Comparison of ENCODE assay signal across 8 cellular contexts in genomic region chr7:76515999-76516443, GRCh38. TPM values are rescaled to one million over a fixed set of nuclear protein-coding genes. Genes with fewer than 3 reads are reported as not detected.
DNase-seq lines count a peak whose midpoint lies in the region; ATAC-seq and TF ChIP-seq lines count a peak whose summit lies in the region.

No MANE protein-coding gene starts in this region.

- H3K4me3 Mint-ChIP-seq in activated CD8-positive, alpha-beta memory T cell treated with anti-CD3 and anti-CD28 coated beads, Interleukin-2, amount 10 ng/mL, durations not matched to agents 7 days and 5 days, result no peak overlapping the region

- no peaks in the 10 kb centered on the region for H3K27me3 Mint-ChIP-seq in activated CD8-positive, alpha-beta memory T cell treated with anti-CD3 and anti-CD28 coated beads, Interleukin-2, amount 10 ng/mL, durations not matched to agents 7 days and 5 days

- CTCF ChIA-PET in activated CD8-positive, alpha-beta memory T cell treated with anti-CD3 and anti-CD28 coated beads, Interleukin-2, amount 10 ng/mL, durations not matched to agents 7 days and 5 days (lab: Charles Lee), result no interaction called here

- peaks cover 6% of the 10 kb centered on the region for H3K4me1 ChIP-seq in RWPE2 (ENCODE audit: insufficient read depth, poor library complexity, severe bottlenecking)

- TF ChIP-seq CTCF in RWPE2 (IDR thresholded peaks at IDR 0.05; ENCODE audit: poor library complexity, severe bottlenecking) (peak; percentile 92), foreskin fibroblast (IDR thresholded peaks at IDR 0.05; ENCODE audit: low read depth, low read length) (peak; percentile 46)

- H3K4me1 Mint-ChIP-seq in activated CD8-positive, alpha-beta memory T cell treated with anti-CD3 and anti-CD28 coated beads, Interleukin-2, amount 10 ng/mL, durations not matched to agents 7 days and 5 days, result no peaks in the 10 kb centered on the region

- H3K36me3 ChIP-seq in RWPE2 (ENCODE audit: low read depth), result no peaks in the 10 kb centered on the region

- no peaks in the 10 kb centered on the region for H3K27me3 ChIP-seq in RWPE2 (ENCODE audit: insufficient read depth, poor library complexity, severe bottlenecking)

- H3K27ac ChIP-seq in RWPE2 (ENCODE audit: poor library complexity, severe bottlenecking), result no peak overlapping the region

- no peak overlapping the region for H3K27ac Mint-ChIP-seq in activated CD8-positive, alpha-beta memory T cell treated with anti-CD3 and anti-CD28 coated beads, Interleukin-2, amount 10 ng/mL, durations not matched to agents 7 days and 5 days

- no peaks in the 10 kb centered on the region for H3K36me3 Mint-ChIP-seq in activated CD8-positive, alpha-beta memory T cell treated with anti-CD3 and anti-CD28 coated beads, Interleukin-2, amount 10 ng/mL, durations not matched to agents 7 days and 5 days

- no peaks in the 10 kb centered on the region for H3K9me3 ChIP-seq in RWPE2 (ENCODE audit: severe bottlenecking)

- peak; percentile 76 for ATAC-seq in activated CD8-positive, alpha-beta memory T cell treated with anti-CD3 and anti-CD28 coated beads, Interleukin-2, amount 10 ng/mL, durations not matched to agents 7 days and 5 days
- peak; percentile 50 for ATAC-seq in RWPE2 (ENCODE audit: low read depth)
- ATAC-seq in stimulated activated naive CD8-positive, alpha-beta T cell treated with anti-CD3 and anti-CD28 coated beads, Interleukin-15, Interleukin-2, amounts not matched to agents 100 U/mL and 50 U/mL, for 24 hours, result peak; percentile 42

- no peaks in the 10 kb centered on the region for H3K9me3 Mint-ChIP-seq in activated CD8-positive, alpha-beta memory T cell treated with anti-CD3 and anti-CD28 coated beads, Interleukin-2, amount 10 ng/mL, durations not matched to agents 7 days and 5 days (ENCODE audit: low read depth)

- H3K4me3 ChIP-seq in RWPE2 (ENCODE audit: severe bottlenecking) (no peak overlapping the region), foreskin fibroblast (ENCODE audit: low read depth in 1 of 2, low read length in 2 of 2) (no peak overlapping the region)

- DNase-seq in activated CD8-positive, alpha-beta memory T cell treated with anti-CD3 and anti-CD28 coated beads, Interleukin-2, amount 10 ng/mL, durations not matched to agents 7 days and 5 days, result peak; percentile 58
- no peak for DNase-seq in activated CD8-positive, alpha-beta memory T cell treated with anti-CD3 and anti-CD28 coated beads, Interleukin-2, amount 50 U/mL, for 48 hours
- DNase-seq in RWPE2 (ENCODE audit: low spot score), result no peak
- peak; percentile 32 to 70 for DNase-seq in foreskin fibroblast
- DNase-seq in stimulated activated naive CD8-positive, alpha-beta T cell treated with anti-CD3 and anti-CD28 coated beads, Interleukin-15, Interleukin-2, amounts not matched to agents 100 U/mL and 50 U/mL, for 24 hours, result peak; percentile 68
- DNase-seq in SIG-M5 treated with dmso at 0.1 percent for 504 hours (lab: John Stamatoyannopoulos, UW; ENCODE audit: unreplicated experiment), result no peak
- no peak for DNase-seq in DMS114 treated with DMSO at 0.1 percent for 48 hours (lab: John Stamatoyannopoulos, UW; ENCODE audit: unreplicated experiment)
- no peak for DNase-seq in stimulated activated CD8-positive, alpha-beta memory T cell treated with anti-CD3 and anti-CD28 coated beads, Interleukin-4, amount 100 ng/mL, for 48 hours

RNA-seq across cellular contexts. Expression of gene UPK3B, which starts 5.7 kb away (rescaled TPM):
- total RNA-seq in activated CD8-positive, alpha-beta memory T cell treated with anti-CD3 and anti-CD28 coated beads, Interleukin-2, amount 10 ng/mL, durations not matched to agents 7 days and 5 days, result 1 to 10 TPM in 1 of 2 experiments, not detected in 1; 1.1 TPM

RNA-seq across cellular contexts. Expression of gene SPDYE16, which starts 27.1 kb away (rescaled TPM):
- total RNA-seq in activated CD8-positive, alpha-beta memory T cell treated with anti-CD3 and anti-CD28 coated beads, Interleukin-2, amount 10 ng/mL, durations not matched to agents 7 days and 5 days, result under 1 TPM in 1 of 2 experiments, not detected in 1; 0.52 TPM

RNA-seq across cellular contexts. Expression of gene DTX2, which starts 54.5 kb away (rescaled TPM):
- total RNA-seq in activated CD8-positive, alpha-beta memory T cell treated with anti-CD3 and anti-CD28 coated beads, Interleukin-2, amount 10 ng/mL, durations not matched to agents 7 days and 5 days, result 10 to 100 TPM; 31.2 to 43.8 TPM

Comparison
In these comparisons a context has a peak if more than half of its experiments do, and no peak if none do; other contexts are left out.
1. DNase-seq: peak in activated CD8-positive, alpha-beta memory T cell treated with anti-CD3 and anti-CD28 coated beads, Interleukin-2, amount 10 ng/mL, durations not matched to agents 7 days and 5 days (single experiment), foreskin fibroblast (2 of 2) and stimulated activated naive CD8-positive, alpha-beta T cell treated with anti-CD3 and anti-CD28 coated beads, Interleukin-15, Interleukin-2, amounts not matched to agents 100 U/mL and 50 U/mL, for 24 hours (single experiment); none in activated CD8-positive, alpha-beta memory T cell treated with anti-CD3 and anti-CD28 coated beads, Interleukin-2, amount 50 U/mL, for 48 hours (single experiment), RWPE2 (single experiment), SIG-M5 treated with dmso at 0.1 percent for 504 hours (single experiment), DMS114 treated with DMSO at 0.1 percent for 48 hours (single experiment) and stimulated activated CD8-positive, alpha-beta memory T cell treated with anti-CD3 and anti-CD28 coated beads, Interleukin-4, amount 100 ng/mL, for 48 hours (single experiment).
2. Peak in every context shown above with its lines, with median percentiles within 50 percentile points of each other: ATAC-seq.